In genomic region chr2:239234151-239234825, GRCh38 we compare ENCODE assay signal across 18 cellular contexts.
DNase-seq lines count a peak whose midpoint lies in the region; ATAC-seq and TF ChIP-seq lines count a peak whose summit lies in the region.
"Had no signal": no experiment of that assay in that cellular context is flagged by ENCODE, and none has a peak within 500 bp of the region (broad histone marks: within the 10 kb centered on the region; RNA-seq: fewer than 3 reads in every experiment).

No MANE protein-coding gene starts in this region.

- TF ChIP-seq CTCF in CD14-positive monocyte (IDR thresholded peaks at IDR 0.05) (no peak), GM10266 (IDR thresholded peaks at IDR 0.05; ENCODE audit: control insufficient read depth, insufficient read depth, low read depth, missing control alignments) (no peak), adrenal gland (IDR thresholded peaks at IDR 0.05) (no peak), chondrocyte (IDR thresholded peaks at IDR 0.05) (no peak), osteoblast (IDR thresholded peaks at IDR 0.05; ENCODE audit: extremely low read depth, low read depth, low read length) (no peak)

- H3K4me3 Mint-ChIP-seq in CD14-positive monocyte: peak overlapping the region in 1 of 2 donors; percentile 18
- no peak overlapping the region for H3K4me3 Mint-ChIP-seq in chondrocyte (ENCODE audit: unreplicated experiment)

- H4K8ac ChIP-seq in neuronal stem cell (ENCODE audit: low read depth, low read length): no peak overlapping the region

- H3K79me2 ChIP-seq in osteoblast (ENCODE audit: insufficient read depth, low read length): peaks cover 2% of the 10 kb centered on the region

- peaks cover 4 to 42% of the 10 kb centered on the region in 2 donors for H3K4me1 ChIP-seq in adrenal gland (replicated peaks in 1 of 2)
- peaks cover 0 to 3% of the 10 kb centered on the region in 2 donors for H3K4me1 ChIP-seq in neuronal stem cell (ENCODE audit: control insufficient read depth in 2 of 2, insufficient read depth in 1 of 2, low read depth in 1 of 2, low read length in 2 of 2)
- H3K4me1 ChIP-seq in osteoblast (ENCODE audit: insufficient read depth, low read length): no peaks in the 10 kb centered on the region
- H3K4me1 ChIP-seq: ascending aorta, foreskin keratinocyte had no signal

- peaks cover 5% of the 10 kb centered on the region for H3K79me1 ChIP-seq in neuronal stem cell (ENCODE audit: low read depth, low read length)

- H2AK5ac ChIP-seq in neuronal stem cell (ENCODE audit: low read depth, low read length): no peak overlapping the region

- H2AFZ ChIP-seq in neuronal stem cell (ENCODE audit: low read length) (no peak overlapping the region), osteoblast (ENCODE audit: low read length) (no peak overlapping the region)

- intact Hi-C loops in CD14-positive monocyte (cut with micrococcal nuclease): no loop called here
- intact Hi-C loops in adrenal gland (cut with DNase I): no loop called here

- H3K9me3 Mint-ChIP-seq in CD14-positive monocyte: no peaks in the 10 kb centered on the region
- H3K9me3 Mint-ChIP-seq in chondrocyte (ENCODE audit: low read depth): no peaks in the 10 kb centered on the region

- peaks cover 9% of the 10 kb centered on the region for H4K20me1 ChIP-seq in osteoblast (ENCODE audit: insufficient read depth, low read length)

- no peak for DNase-seq in CD14-positive monocyte (ENCODE audit: low spot score)
- peak; percentile 44 for DNase-seq in GM10266 (ENCODE audit: extremely low spot score)
- peak in 4 of 7 donors; percentile 8 to 53 (median 16) for DNase-seq in adrenal gland
- no peak for DNase-seq in neuronal stem cell (ENCODE audit: low spot score)
- DNase-seq in mucosa of gallbladder (ENCODE audit: low spot score): no peak
- DNase-seq in chondrocyte (ENCODE audit: low spot score): no peak
- no peak for DNase-seq in osteoblast (ENCODE audit: insufficient read length, low spot score, missing footprints)
- DNase-seq: activated CD4-positive, alpha-beta T cell treated with anti-CD3 and anti-CD28 coated beads, Interleukin-2, amount 50 U/mL, for 4 hours; activated effector memory CD4-positive, alpha-beta T cell treated with anti-CD3 and anti-CD28 coated beads, Interleukin-2, amount 50 U/mL, for 16 hours; AML-193; DMS 273 treated with DMSO at 0.1 percent for 48 hours; foreskin keratinocyte; left ventricle myocardium inferior; NCI-H748 treated with DMSO at 0.1 percent for 48 hours had no signal

- H3K14ac ChIP-seq in neuronal stem cell (ENCODE audit: low read length): no peak overlapping the region

- peak overlapping the region; percentile 15 for H3K18ac ChIP-seq in neuronal stem cell (ENCODE audit: low read length)

- no peak overlapping the region for H3K4me3 ChIP-seq in adrenal gland
- no peak overlapping the region for H3K4me3 ChIP-seq in neuronal stem cell (ENCODE audit: low read length in 2 of 2)
- H3K4me3 ChIP-seq in osteoblast (ENCODE audit: insufficient read depth, low read length): no peak overlapping the region
- H3K4me3 ChIP-seq: ascending aorta, left ventricle myocardium inferior, Peyer's patch had no signal

- H3K9me3 ChIP-seq in adrenal gland (replicated peaks in 1 of 3): no peaks in the 10 kb centered on the region
- H3K9me3 ChIP-seq in neuronal stem cell (replicated peaks in 1 of 2; ENCODE audit: control insufficient read depth in 2 of 2, insufficient read depth in 1 of 2, low read depth in 1 of 2, low read length in 2 of 2): peaks cover 0 to 2% of the 10 kb centered on the region in 2 donors
- no peaks in the 10 kb centered on the region for H3K9me3 ChIP-seq in osteoblast (ENCODE audit: low read depth, low read length)
- H3K9me3 ChIP-seq: ascending aorta, left ventricle myocardium inferior, Peyer's patch had no signal

- peaks cover 0 to 2% (median 2%) of the 10 kb centered on the region in 3 donors for H3K27me3 Mint-ChIP-seq in CD14-positive monocyte (ENCODE audit: low read depth in 3 of 3)
- H3K27me3 Mint-ChIP-seq in chondrocyte (ENCODE audit: low read depth): no peaks in the 10 kb centered on the region

- peak overlapping the region; percentile 81 to 95 (median 91) for H3K27ac Mint-ChIP-seq in CD14-positive monocyte
- H3K27ac Mint-ChIP-seq in chondrocyte (ENCODE audit: unreplicated experiment): no peak overlapping the region

- H3K4me1 Mint-ChIP-seq in CD14-positive monocyte: peaks cover 89% of the 10 kb centered on the region
- peaks cover 3% of the 10 kb centered on the region for H3K4me1 Mint-ChIP-seq in chondrocyte (ENCODE audit: low read depth)

- no peak overlapping the region for H3K9ac ChIP-seq in neuronal stem cell (ENCODE audit: low read depth, low read length, poor library complexity)

- H3K36me3 Mint-ChIP-seq in CD14-positive monocyte (peaks cover 27 to 40% of the 10 kb centered on the region in 2 donors), chondrocyte (ENCODE audit: low read depth) (no peaks in the 10 kb centered on the region)

- ATAC-seq in GM18873 (IDR thresholded peaks at IDR 0.05; ENCODE audit: low FRiP score, unreplicated experiment): no peak
- ATAC-seq: foreskin keratinocyte, SK-N-SH treated with all-trans-retinoic acid at 6 μM for 48 hours had no signal

- H2BK5ac ChIP-seq in neuronal stem cell (ENCODE audit: low read length): no peak overlapping the region

- H3K4me2 ChIP-seq in neuronal stem cell (ENCODE audit: insufficient read depth, low read length, poor library complexity, severe bottlenecking) (no peak overlapping the region), osteoblast (ENCODE audit: insufficient read depth, low read length) (no peak overlapping the region)

- H3K27ac ChIP-seq in adrenal gland: peak overlapping the region in 1 of 5 donors; percentile 33
- H3K27ac ChIP-seq in neuronal stem cell (replicated peaks; ENCODE audit: low read length): no peak overlapping the region
- H3K27ac ChIP-seq in osteoblast (ENCODE audit: low read depth, low read length): no peak overlapping the region
- H3K27ac ChIP-seq: ascending aorta, foreskin keratinocyte, left ventricle myocardium inferior had no signal

- no peak overlapping the region for H3K23ac ChIP-seq in neuronal stem cell (ENCODE audit: low read depth, low read length, poor library complexity)

- TF ChIP-seq POLR2A in adrenal gland (IDR thresholded peaks at IDR 0.05): no peak

- no peak overlapping the region for H2BK120ac ChIP-seq in neuronal stem cell (ENCODE audit: low read depth, low read length)

- 77 to 88% (median 83%) methylated on average over 15 to 16 of the region's 16 CpGs for WGBS in adrenal gland, 4 donors
- WGBS in neuronal stem cell (ENCODE audit: extremely low coverage in 2 of 2, insufficient read length in 2 of 2, insufficient replicate concordance in 1 of 2), 2 donors: no CpG with 5 or more reads among the region's 16 CpGs

- no peaks in the 10 kb centered on the region for H3K36me3 ChIP-seq in adrenal gland (replicated peaks in 1 of 2)
- peaks cover 1 to 3% of the 10 kb centered on the region in 2 donors for H3K36me3 ChIP-seq in neuronal stem cell (replicated peaks in 1 of 2; ENCODE audit: control insufficient read depth in 2 of 2, insufficient read depth in 2 of 2, low read length in 2 of 2)
- H3K36me3 ChIP-seq in osteoblast (ENCODE audit: insufficient read depth, low read length): peaks cover 2% of the 10 kb centered on the region
- H3K36me3 ChIP-seq: ascending aorta, left ventricle myocardium inferior, Peyer's patch had no signal

- H3K4ac ChIP-seq in neuronal stem cell (ENCODE audit: low read length): no peak overlapping the region

- no peak overlapping the region for H4K91ac ChIP-seq in neuronal stem cell (ENCODE audit: low read depth, low read length, poor library complexity)

- H2BK15ac ChIP-seq in neuronal stem cell (ENCODE audit: low read length): no peak overlapping the region

- H2BK12ac ChIP-seq in neuronal stem cell (ENCODE audit: low read length): no peak overlapping the region

- no peaks in the 10 kb centered on the region for H3K27me3 ChIP-seq in adrenal gland
- H3K27me3 ChIP-seq in neuronal stem cell (ENCODE audit: control insufficient read depth in 3 of 3, insufficient read depth in 3 of 3, low read depth in 1 of 3, low read length in 3 of 3): no peaks in the 10 kb centered on the region
- no peaks in the 10 kb centered on the region for H3K27me3 ChIP-seq in osteoblast (ENCODE audit: insufficient read depth, low read length)
- H3K27me3 ChIP-seq: ascending aorta, foreskin keratinocyte, Peyer's patch had no signal

Comparison
In these comparisons a context has a peak if more than half of its experiments do, and no peak if none do; other contexts are left out.
1. DNase-seq: peak in GM10266 (single experiment) and adrenal gland (4 of 7); none in CD14-positive monocyte (single experiment), neuronal stem cell (single experiment), mucosa of gallbladder (single experiment), chondrocyte (single experiment) and osteoblast (single experiment).